In genomic region chr12:75635606-75636444, GRCh38 we compare ENCODE assay signal across 9 cellular contexts.
A peak's percentile ranks its signal among the peaks of the same experiment; 100 is the strongest.
DNase-seq lines count a peak whose midpoint lies in the region; ATAC-seq and TF ChIP-seq lines count a peak whose summit lies in the region.
"Had no signal": no experiment of that assay in that cellular context is flagged by ENCODE, and none has a peak within 500 bp of the region (broad histone marks: within the 10 kb centered on the region; RNA-seq: fewer than 3 reads in every experiment).

No MANE protein-coding gene starts in this region.

- peak overlapping the region; percentile 22 for H2AFZ ChIP-seq in fibroblast of lung (ENCODE audit: low read length)

- peak; percentile 10 to 21 for DNase-seq in AML-193 (lab: John Stamatoyannopoulos, UW)
- DNase-seq in NOMO-1 treated with DMSO at 0.1 percent for 48 hours (lab: John Stamatoyannopoulos, UW; ENCODE audit: unreplicated experiment) = peak; percentile 72
- DNase-seq in fibroblast of lung (ENCODE audit: low read depth in 2 of 2) = peak; percentile 91 to 99
- DNase-seq in HuH-7.5 (ENCODE audit: low spot score) = no peak
- DNase-seq in left colon = no peak
- no peak for DNase-seq in left cardiac atrium

- H3K27ac ChIP-seq in fibroblast of lung (ENCODE audit: insufficient read depth, low read length) = peak overlapping the region; percentile 44

- no peak for TF ChIP-seq CTCF in fibroblast of lung (conservative IDR thresholded peaks at IDR 0.05 in 1 of 2, IDR thresholded peaks at IDR 0.05 in 1 of 2; ENCODE audit: low read depth in 1 of 2, low read length in 2 of 2)

- peaks cover 5% of the 10 kb centered on the region for H3K4me1 ChIP-seq in fibroblast of lung (ENCODE audit: control insufficient read depth, extremely low read depth, insufficient read depth, low read length)

- H3K27me3 ChIP-seq in fibroblast of lung (ENCODE audit: control insufficient read depth, insufficient read depth, low read length) = no peaks in the 10 kb centered on the region

- no peaks in the 10 kb centered on the region for H3K79me2 ChIP-seq in fibroblast of lung (ENCODE audit: control insufficient read depth, insufficient read depth, low read length)

- no peaks in the 10 kb centered on the region for H3K36me3 ChIP-seq in fibroblast of lung (ENCODE audit: control insufficient read depth, insufficient read depth, low read length)

- H3K4me3 ChIP-seq in fibroblast of lung (replicated peaks in 1 of 4; ENCODE audit: control extremely low read depth in 1 of 4, insufficient read depth in 1 of 4, low read depth in 3 of 4, low read length in 4 of 4) = no peak overlapping the region
- H3K4me3 ChIP-seq: skin epidermis had no signal

- H3K4me2 ChIP-seq in fibroblast of lung (ENCODE audit: extremely low read depth, insufficient read depth, low read length) = no peak overlapping the region

- H3K9me3 ChIP-seq in fibroblast of lung (ENCODE audit: control insufficient read depth, insufficient read depth, low read depth, low read length) = no peaks in the 10 kb centered on the region

- peak; percentile 74 for ATAC-seq in GM21526 (IDR thresholded peaks at IDR 0.05; ENCODE audit: low FRiP score, unreplicated experiment)
- ATAC-seq in GM19023 (IDR thresholded peaks at IDR 0.05; ENCODE audit: unreplicated experiment) = no peak
- no peak for ATAC-seq in left colon
- no peak for ATAC-seq in left cardiac atrium

- H4K20me1 ChIP-seq in fibroblast of lung (ENCODE audit: control insufficient read depth, extremely low read depth, insufficient read depth, low read length) = no peaks in the 10 kb centered on the region

- H3K9ac ChIP-seq in fibroblast of lung (ENCODE audit: insufficient read depth, low read length) = no peak overlapping the region

- intact Hi-C loops in left colon (cut with DNase I, micrococcal nuclease) = no loop called here
- intact Hi-C loops in left cardiac atrium (cut with DNase I) = no loop called here

Comparison
In these comparisons a context has a peak if more than half of its experiments do, and no peak if none do; other contexts are left out.
1. DNase-seq: peak in AML-193 (2 of 2), NOMO-1 treated with DMSO at 0.1 percent for 48 hours (single experiment) and fibroblast of lung (2 of 2); none in HuH-7.5 (single experiment), left colon (0 of 2) and left cardiac atrium (single experiment).